Comparison of ENCODE assay signal across 1 cellular context in genomic region chr5:11311731-11312130, GRCh38.
TF ChIP-seq lines count a peak whose summit lies in the region.

No MANE protein-coding gene starts in this region.

TF ChIP-seq in H1, 55 proteins besides CTCF, POLR2A, EP300 and RAD21 (continued from another document):
- TF ChIP-seq CHD1 (IDR thresholded peaks at IDR 0.05; ENCODE audit: low read depth, low read length) (no peak), FOSL1 (IDR thresholded peaks at IDR 0.05; ENCODE audit: insufficient read depth, low read depth, low read length) (no peak), KDM5A (IDR thresholded peaks at IDR 0.05; ENCODE audit: low read length) (no peak), SUZ12 (IDR thresholded peaks at IDR 0.05; ENCODE audit: low read length) (no peak), CTBP2 (IDR thresholded peaks at IDR 0.05; ENCODE audit: borderline replicate concordance, insufficient read depth, insufficient read length, low read length) (no peak), SAP30 (IDR thresholded peaks at IDR 0.05; ENCODE audit: insufficient read depth, insufficient replicate concordance, low read length) (no peak), TAF7 (optimal IDR thresholded peaks at IDR 0.05; ENCODE audit: borderline replicate concordance, low read depth, low read length) (no peak), EGR1 (IDR thresholded peaks at IDR 0.05; ENCODE audit: borderline replicate concordance, low read depth, low read length) (no peak), RFX5 (IDR thresholded peaks at IDR 0.05; ENCODE audit: borderline replicate concordance, low read depth, low read length) (no peak), POLR2AphosphoS5 (IDR thresholded peaks at IDR 0.05; ENCODE audit: low read depth, low read length) (no peak), TBP (IDR thresholded peaks at IDR 0.05; ENCODE audit: low read depth, low read length) (no peak)
